ENCODE assay signal across 30 cellular contexts in the genomic region with DNA sequence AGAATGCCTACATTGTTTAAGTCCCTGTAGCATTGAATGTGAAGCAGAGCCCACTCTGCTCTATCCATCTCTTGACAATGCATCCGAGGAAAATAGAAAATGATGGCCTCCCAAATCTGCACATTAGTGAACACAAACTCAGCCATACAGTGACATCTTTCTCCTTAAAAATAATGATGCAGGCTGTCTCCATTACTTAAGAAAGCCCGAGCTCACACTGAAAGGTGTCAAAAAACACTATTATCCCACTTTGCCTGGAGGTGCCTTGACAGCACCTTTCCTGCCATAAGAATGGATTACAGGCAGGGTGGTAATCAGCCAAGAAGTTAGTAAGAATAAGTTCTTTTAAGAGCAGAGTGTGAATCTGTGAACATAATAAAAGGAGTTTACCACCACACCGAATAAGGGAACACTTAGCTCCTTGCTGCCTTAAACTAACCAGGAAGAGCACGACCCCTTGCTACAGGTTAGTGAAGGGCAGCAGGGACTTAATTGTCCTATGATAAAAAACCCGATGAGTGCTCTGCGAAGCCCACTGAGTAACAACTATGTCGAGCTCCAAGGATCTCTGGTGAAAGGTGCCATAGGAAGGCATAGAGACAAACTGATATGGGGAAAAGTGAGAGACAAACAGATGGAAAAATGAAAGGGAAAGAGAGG.
"Had no signal": no experiment of that assay in that cellular context is flagged by ENCODE, and none has a peak within 500 bp of the region (broad histone marks: within the 10 kb centered on the region; RNA-seq: fewer than 3 reads in every experiment).

No MANE protein-coding gene starts in this region.

- H3K36me3 ChIP-seq: left lung, lower lobe of right lung, pancreas, prostate gland, tibial nerve, uterus had no signal

- H3K27me3 ChIP-seq: left lung, pancreas, tibial nerve, uterus had no signal

- H3K27me3 Mint-ChIP-seq: naive B cell; stimulated activated memory B cell treated with anti-CD40 and anti-IgM and Interleukin-4, amounts not matched to agents 10 μg/mL and 1 μg/mL and 100 μg/mL, for 72 hours; stimulated activated naive CD8-positive, alpha-beta T cell treated with anti-CD3 and anti-CD28 coated beads, Interleukin-15, amount 100 ng/mL, for 72 hours had no signal

- H3K4me1 Mint-ChIP-seq: immature natural killer cell; mesothelial cell of epicardium; naive B cell; natural killer cell; stimulated activated memory B cell treated with anti-CD40 and anti-IgM and Interleukin-4, amounts not matched to agents 10 μg/mL and 1 μg/mL and 100 μg/mL, for 72 hours; stimulated activated naive CD8-positive, alpha-beta T cell treated with anti-CD3 and anti-CD28 coated beads, Interleukin-15, amount 100 ng/mL, for 72 hours had no signal

- H3K9me3 Mint-ChIP-seq: mesothelial cell of epicardium, nephron progenitor cell, type B pancreatic cell had no signal

- H3K27ac Mint-ChIP-seq: immature natural killer cell; mesothelial cell of epicardium; naive B cell; natural killer cell; nephron progenitor cell; stimulated activated memory B cell treated with anti-CD40 and anti-IgM and Interleukin-4, amounts not matched to agents 10 μg/mL and 1 μg/mL and 100 μg/mL, for 72 hours; stimulated activated naive CD8-positive, alpha-beta T cell treated with anti-CD3 and anti-CD28 coated beads, Interleukin-15, amount 100 ng/mL, for 72 hours; type B pancreatic cell had no signal

- H3K9me3 ChIP-seq: left lung, lower lobe of right lung, pancreas, prostate gland, tibial nerve, uterus had no signal

- H3K27ac ChIP-seq: left lung, lower lobe of right lung, pancreas, prostate gland, skin epidermis, tibial nerve, uterus had no signal

- H3K4me3 ChIP-seq: left lung, lower lobe of right lung, pancreas, prostate gland, skin epidermis, tibial nerve, uterus had no signal

- H3K4me3 Mint-ChIP-seq: immature natural killer cell; mesothelial cell of epicardium; naive B cell; natural killer cell; nephron progenitor cell; stimulated activated memory B cell treated with anti-CD40 and anti-IgM and Interleukin-4, amounts not matched to agents 10 μg/mL and 1 μg/mL and 100 μg/mL, for 72 hours; stimulated activated naive CD8-positive, alpha-beta T cell treated with anti-CD3 and anti-CD28 coated beads, Interleukin-15, amount 100 ng/mL, for 72 hours; type B pancreatic cell had no signal

- H3K4me1 ChIP-seq: left lung, lower lobe of right lung, pancreas, prostate gland, tibial nerve, uterus had no signal

- H3K36me3 Mint-ChIP-seq: immature natural killer cell; mesothelial cell of epicardium; naive B cell; natural killer cell; stimulated activated memory B cell treated with anti-CD40 and anti-IgM and Interleukin-4, amounts not matched to agents 10 μg/mL and 1 μg/mL and 100 μg/mL, for 72 hours; type B pancreatic cell had no signal

- DNase-seq: hypothalamus; immature natural killer cell; kidney; left colon; left lung; lower lobe of right lung; mammary epithelial cell; mesendoderm; naive B cell; natural killer cell; nephron progenitor cell; nucleus accumbens; pancreas; posterior cingulate gyrus; retina; right cardiac atrium; stimulated activated CD4-positive, alpha-beta T cell treated with anti-CD3 and anti-CD28 coated beads, Interleukin-2, amount 100 ng/mL, for 48 hours; stimulated activated CD4-positive, alpha-beta T cell treated with anti-CD3 and anti-CD28 coated beads, Interleukin-4, amount 100 ng/mL, for 4 hours; stimulated activated CD8-positive, alpha-beta memory T cell treated with anti-CD3 and anti-CD28 coated beads, Interleukin-4, amount 100 ng/mL, for 48 hours; stimulated activated naive CD4-positive, alpha-beta T cell treated with Interleukin-2 at 50 U/mL for 16 hours; stimulated activated naive CD8-positive, alpha-beta T cell treated with anti-CD3 and anti-CD28 coated beads, Interleukin-15, amount 100 ng/mL, for 72 hours; substantia nigra; uterus had no signal

- FAIRE-seq: islet of Langerhans, kidney, pancreas had no signal
